15 cellular contexts compared by ENCODE assay signal in the genomic region with DNA sequence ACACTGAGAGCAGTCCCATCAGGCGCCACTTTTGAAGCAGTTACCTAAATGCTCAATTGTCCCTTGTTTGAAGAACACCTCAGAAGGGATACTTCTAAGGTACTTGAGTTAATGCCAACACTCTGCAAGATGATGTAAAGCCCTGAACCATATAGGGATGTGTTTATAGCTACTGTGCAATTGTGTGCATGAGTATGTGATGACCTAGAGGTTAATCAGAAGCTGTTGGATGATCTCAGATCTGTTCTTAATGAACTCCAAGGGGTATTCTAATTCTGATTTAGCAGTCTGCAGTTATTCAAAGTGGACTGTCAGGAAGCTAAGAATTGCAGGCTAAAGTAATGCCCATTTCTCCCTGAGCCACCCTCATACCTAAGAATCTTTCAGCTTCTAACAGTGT.
DNase-seq lines count a peak whose midpoint lies in the region; ATAC-seq, FAIRE-seq and TF ChIP-seq lines count a peak whose summit lies in the region.
"Had no signal": no experiment of that assay in that cellular context is flagged by ENCODE, and none has a peak within 500 bp of the region (broad histone marks: within the 10 kb centered on the region; RNA-seq: fewer than 3 reads in every experiment).

No MANE protein-coding gene starts in this region.

- H3K4me3 ChIP-seq in cardiac muscle cell: no peak overlapping the region
- no peak overlapping the region for H3K4me3 ChIP-seq in keratinocyte (ENCODE audit: control insufficient read depth in 2 of 3, extremely low read depth in 1 of 3, insufficient read depth in 2 of 3, low read depth in 1 of 3, low read length in 3 of 3)
- H3K4me3 ChIP-seq: BLaER1 treated with 17β-estradiol and CSF1 and Interleukin-3, amounts not matched to agents 10 nM and 100 nM; GM12878; GM23338 had no signal

- no peak overlapping the region for H3K9ac ChIP-seq in keratinocyte (ENCODE audit: control insufficient read depth, extremely low read depth, insufficient read depth, low read length)
- H3K9ac ChIP-seq: BLaER1 treated with 17β-estradiol and CSF1 and Interleukin-3, amounts not matched to agents 10 nM and 100 nM had no signal

- H3K9me3 ChIP-seq in cardiac muscle cell (ENCODE audit: low read depth): no peaks in the 10 kb centered on the region
- no peaks in the 10 kb centered on the region for H3K9me3 ChIP-seq in keratinocyte (ENCODE audit: control insufficient read depth, low read depth, low read length)
- H3K9me3 ChIP-seq: BLaER1 treated with 17β-estradiol and CSF1 and Interleukin-3, amounts not matched to agents 10 nM and 100 nM had no signal

- H3K36me3 ChIP-seq in cardiac muscle cell: no peaks in the 10 kb centered on the region
- peaks cover 6 to 7% of the 10 kb centered on the region in 2 experiments for H3K36me3 ChIP-seq in keratinocyte (ENCODE audit: control insufficient read depth in 2 of 2, extremely low read depth in 1 of 2, insufficient read depth in 2 of 2, low read length in 2 of 2)

- FAIRE-seq in keratinocyte (lab: Jason Lieb, UNC): peak; percentile 64
- FAIRE-seq: GM12878 had no signal

- intact Hi-C loops in left cardiac atrium (cut with DNase I): no loop called here

- no peak for ATAC-seq in left cardiac atrium
- no peak for ATAC-seq in GM19452 (IDR thresholded peaks at IDR 0.05; ENCODE audit: unreplicated experiment)
- ATAC-seq: GM12878, GM23338 had no signal

- H3K4me2 ChIP-seq in keratinocyte (ENCODE audit: control insufficient read depth, extremely low read depth, insufficient read depth, low read depth, low read length): no peak overlapping the region
- H3K4me2 ChIP-seq: BLaER1 treated with 17β-estradiol and CSF1 and Interleukin-3, amounts not matched to agents 10 nM and 100 nM; GM23338 had no signal

- H3K27me3 ChIP-seq in cardiac muscle cell (no peaks in the 10 kb centered on the region), keratinocyte (ENCODE audit: control insufficient read depth, extremely low read depth, insufficient read depth, low read length) (no peaks in the 10 kb centered on the region)
- H3K27me3 ChIP-seq: BLaER1 treated with 17β-estradiol and CSF1 and Interleukin-3, amounts not matched to agents 10 nM and 100 nM had no signal

- no peaks in the 10 kb centered on the region for H3K9me1 ChIP-seq in keratinocyte (ENCODE audit: control insufficient read depth, extremely low read depth, insufficient read depth, low read length)

- H3K79me2 ChIP-seq in keratinocyte (ENCODE audit: control insufficient read depth, insufficient read depth, low read length): no peaks in the 10 kb centered on the region

- peak overlapping the region; percentile 47 for H3K27ac ChIP-seq in cardiac muscle cell
- no peak overlapping the region for H3K27ac ChIP-seq in keratinocyte (ENCODE audit: control insufficient read depth, insufficient read depth, low read length)
- H3K27ac ChIP-seq: BLaER1 treated with 17β-estradiol and CSF1 and Interleukin-3, amounts not matched to agents 10 nM and 100 nM had no signal

- TF ChIP-seq CTCF in cardiac muscle cell (IDR thresholded peaks at IDR 0.05; ENCODE audit: low read depth, low read length) (no peak), keratinocyte (optimal IDR thresholded peaks at IDR 0.05 in 1 of 3, IDR thresholded peaks at IDR 0.05 in 1 of 3, conservative IDR thresholded peaks at IDR 0.05 in 1 of 3; ENCODE audit: extremely low read depth in 1 of 3, insufficient read depth in 2 of 3, low read length in 3 of 3) (no peak)

- H2AFZ ChIP-seq in keratinocyte (ENCODE audit: control insufficient read depth, low read length): no peak overlapping the region
- H2AFZ ChIP-seq: GM23338 had no signal

- DNase-seq in cardiac muscle cell (ENCODE audit: low read depth in 1 of 2, low spot score in 1 of 2) (no peak), left cardiac atrium (no peak), NCI-H187 (lab: John Stamatoyannopoulos, UW) (peak; percentile 30 to 35), NCI-H2227 treated with DMSO at 0.1 percent for 48 hours (lab: John Stamatoyannopoulos, UW) (peak; percentile 26), keratinocyte (ENCODE audit: low read depth, low spot score) (no peak), NOMO-1 treated with DMSO at 0.1 percent for 48 hours (lab: John Stamatoyannopoulos, UW; ENCODE audit: unreplicated experiment) (no peak)
- DNase-seq in stimulated activated CD8-positive, alpha-beta memory T cell treated with anti-CD3 and anti-CD28 coated beads, Interleukin-4, amount 100 ng/mL, for 48 hours: no peak
- DNase-seq: ACHN; CD4-positive, CD25-positive, alpha-beta regulatory T cell; DMS53; H7 had no signal

- H4K20me1 ChIP-seq in keratinocyte (ENCODE audit: control insufficient read depth, extremely low read depth, insufficient read depth, low read length): no peaks in the 10 kb centered on the region

- peaks cover 34% of the 10 kb centered on the region for H3K4me1 ChIP-seq in cardiac muscle cell (ENCODE audit: low read depth)
- no peaks in the 10 kb centered on the region for H3K4me1 ChIP-seq in keratinocyte (ENCODE audit: control insufficient read depth, extremely low read depth, insufficient read depth, low read length)
- H3K4me1 ChIP-seq: BLaER1 treated with 17β-estradiol and CSF1 and Interleukin-3, amounts not matched to agents 10 nM and 100 nM had no signal

- dilution Hi-C loops in keratinocyte (cut with MboI; ENCODE audit: extremely low pct_ligation_motif_present, low sequenced_read_pairs): no loop called here

Comparison
In these comparisons a context has a peak if more than half of its experiments do, and no peak if none do; other contexts are left out.
1. DNase-seq: peak in NCI-H187 (2 of 2) and NCI-H2227 treated with DMSO at 0.1 percent for 48 hours (single experiment); none in cardiac muscle cell (0 of 2), left cardiac atrium (single experiment), keratinocyte (single experiment), stimulated activated CD8-positive, alpha-beta memory T cell treated with anti-CD3 and anti-CD28 coated beads, Interleukin-4, amount 100 ng/mL, for 48 hours (single experiment) and NOMO-1 treated with DMSO at 0.1 percent for 48 hours (single experiment).